In genomic region chr20:44716309-44717106, GRCh38 we compare ENCODE assay signal across 19 cellular contexts. TPM values are rescaled to one million over a fixed set of nuclear protein-coding genes. Genes with fewer than 3 reads are reported as not detected.
DNase-seq lines count a peak whose midpoint lies in the region; ATAC-seq and TF ChIP-seq lines count a peak whose summit lies in the region.
"Had no signal": no experiment of that assay in that cellular context is flagged by ENCODE, and none has a peak within 500 bp of the region (broad histone marks: within the 10 kb centered on the region; RNA-seq: fewer than 3 reads in every experiment).

No MANE protein-coding gene starts in this region.

- intact Hi-C loops in heart right ventricle (cut with DNase I) (no loop called here), Right ventricle myocardium inferior (cut with DNase I) (no loop called here), esophagus muscularis mucosa (cut with DNase I) (no loop called here), posterior vena cava (cut with DNase I) (no loop called here), vagina (cut with DNase I) (no loop called here)

- ATAC-seq in heart right ventricle (no peak), Right ventricle myocardium inferior (no peak)
- ATAC-seq: HCT116, left colon had no signal

- H3K27ac ChIP-seq in heart right ventricle, result peak overlapping the region; percentile 8 to 87 (median 64)
- H3K27ac ChIP-seq in esophagus muscularis mucosa (replicated peaks in 1 of 4), result peak overlapping the region; percentile 80 to 88 (median 85)
- peak overlapping the region; percentile 92 for H3K27ac ChIP-seq in vagina
- H3K27ac ChIP-seq: epithelial cell of prostate had no signal

- H3K9me3 ChIP-seq in heart right ventricle (no peaks in the 10 kb centered on the region), esophagus muscularis mucosa (no peaks in the 10 kb centered on the region), vagina (no peaks in the 10 kb centered on the region)

- TF ChIP-seq EP300 in esophagus muscularis mucosa (IDR thresholded peaks at IDR 0.05), result no peak

- peak overlapping the region in 6 of 10 donors; percentile 1 to 31 (median 13) for H3K4me3 ChIP-seq in heart right ventricle
- H3K4me3 ChIP-seq in esophagus muscularis mucosa, result peak overlapping the region; percentile 42 to 55 (median 49)
- peak overlapping the region; percentile 29 to 38 for H3K4me3 ChIP-seq in vagina

- DNase-seq in heart right ventricle (no peak), Right ventricle myocardium inferior (ENCODE audit: missing footprints) (no peak), esophagus muscularis mucosa (ENCODE audit: extremely low spot score) (no peak), posterior vena cava (ENCODE audit: low spot score) (peak; percentile 67), vagina (ENCODE audit: extremely low spot score in 2 of 2) (no peak), SKM-1 treated with dmso at 0.1 percent for 144 hours (lab: John Stamatoyannopoulos, UW; ENCODE audit: unreplicated experiment) (no peak), ecto neural progenitor cell (ENCODE audit: low spot score) (no peak)
- no peak for DNase-seq in activated T-cell treated with anti-CD3 and anti-CD28 coated beads, Interleukin-2, amount 50 U/mL, for 48 hours
- DNase-seq: activated CD4-positive, alpha-beta T cell treated with anti-CD3 and anti-CD28 coated beads, Interleukin-2, amount 50 U/mL, for 4 hours; CD8-positive, alpha-beta memory T cell; EL; hippocampal formation; KBM-7; left colon; NCI-H1105 treated with DMSO at 0.1 percent for 48 hours; NCI-H2227 treated with DMSO at 0.1 percent for 48 hours; stimulated activated CD4-positive, alpha-beta T cell treated with anti-CD3 and anti-CD28 coated beads, Interleukin-2, amount 100 ng/mL, for 48 hours had no signal

- WGBS in heart right ventricle, 2 donors, result 80 to 85% methylated on average over 13 of the region's 13 CpGs
- 83% methylated on average over 13 of the region's 13 CpGs for WGBS in esophagus muscularis mucosa

- peaks cover 18 to 56% (median 43%) of the 10 kb centered on the region in 9 donors for H3K4me1 ChIP-seq in heart right ventricle
- H3K4me1 ChIP-seq in esophagus muscularis mucosa, result peaks cover 55 to 92% (median 84%) of the 10 kb centered on the region in 4 donors
- H3K4me1 ChIP-seq in vagina, result peaks cover 74% of the 10 kb centered on the region

- TF ChIP-seq CTCF in heart right ventricle (IDR thresholded peaks at IDR 0.05) (no peak), esophagus muscularis mucosa (IDR thresholded peaks at IDR 0.05) (no peak), vagina (IDR thresholded peaks at IDR 0.05) (no peak)

- H3K27me3 ChIP-seq in heart right ventricle (no peaks in the 10 kb centered on the region), esophagus muscularis mucosa (no peaks in the 10 kb centered on the region), vagina (no peaks in the 10 kb centered on the region)

- TF ChIP-seq POLR2A in esophagus muscularis mucosa (IDR thresholded peaks at IDR 0.05; ENCODE audit: low read depth) (no peak), vagina (IDR thresholded peaks at IDR 0.05) (no peak)

- H3K36me3 ChIP-seq in heart right ventricle, result no peaks in the 10 kb centered on the region
- H3K36me3 ChIP-seq in esophagus muscularis mucosa, result no peaks in the 10 kb centered on the region
- no peaks in the 10 kb centered on the region for H3K36me3 ChIP-seq in vagina

RNA-seq across cellular contexts. Expression of gene CCN5, which starts 1.3 kb away (rescaled TPM):
- total RNA-seq in heart right ventricle, result 10 to 100 TPM in 7 of 10 donors, 1 to 10 TPM in 3; 4.3 to 47.6 (median 14.4) TPM
- 10 to 100 TPM; 14.1 to 87.2 TPM for polyA plus RNA-seq in heart right ventricle
- 13.6 TPM for total RNA-seq in Right ventricle myocardium inferior
- total RNA-seq in esophagus muscularis mucosa, result 100 to 1,000 TPM; 350 to 833 (median 456) TPM
- 100 to 1,000 TPM; 210 to 342 TPM for total RNA-seq in posterior vena cava
- 134 TPM for total RNA-seq in vagina
- total RNA-seq: CD8-positive, alpha-beta memory T cell had no signal
- polyA plus RNA-seq: CD8-positive, alpha-beta memory T cell had no signal

RNA-seq across cellular contexts. Expression of gene KCNK15, which starts 29.2 kb away (rescaled TPM):
- total RNA-seq in heart right ventricle, result under 1 TPM; 0.13 to 0.82 (median 0.38) TPM
- polyA plus RNA-seq in heart right ventricle, result under 1 TPM; 0.22 to 0.54 TPM
- 0.32 TPM for total RNA-seq in Right ventricle myocardium inferior
- total RNA-seq in esophagus muscularis mucosa, result 1 to 10 TPM; 3.6 to 5.6 (median 5.0) TPM
- 1 to 10 TPM; 4.1 to 4.5 TPM for total RNA-seq in posterior vena cava
- total RNA-seq in vagina, result 1.5 TPM
- polyA plus RNA-seq: CD8-positive, alpha-beta memory T cell had no signal
